Comparison of ENCODE assay signal across 11 cellular contexts in the genomic region with DNA sequence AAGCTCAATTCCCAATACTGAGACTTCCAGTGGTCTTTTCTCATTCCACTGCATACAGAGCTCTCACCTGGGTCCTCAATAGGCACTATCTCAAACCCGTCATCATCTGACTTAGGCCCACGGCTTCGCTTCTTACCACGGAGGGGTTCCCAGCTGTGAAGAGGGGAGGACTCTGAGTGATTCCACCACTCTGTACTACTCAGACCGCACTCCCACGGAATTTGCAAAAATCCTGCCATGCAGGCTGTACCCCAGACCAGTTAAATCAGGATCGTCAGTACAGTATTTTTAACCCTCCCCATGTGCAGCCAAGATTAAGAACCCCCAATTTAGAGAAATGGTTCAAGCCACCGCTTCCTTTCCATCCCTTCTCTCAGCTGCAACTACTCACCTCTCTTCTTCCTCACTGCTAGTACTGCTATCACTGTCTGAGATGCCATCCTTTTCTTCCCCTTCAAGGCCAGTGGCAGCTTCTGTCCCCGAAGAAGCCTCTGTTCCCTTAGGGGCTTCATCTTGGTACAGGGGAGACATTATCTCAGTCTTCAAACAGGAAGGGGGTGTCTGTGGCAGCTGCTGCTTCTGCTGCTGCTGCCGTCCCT. TPM values are rescaled to one million over a fixed set of nuclear protein-coding genes. Genes with fewer than 3 reads are reported as not detected.
DNase-seq lines count a peak whose midpoint lies in the region; ATAC-seq, FAIRE-seq and TF ChIP-seq lines count a peak whose summit lies in the region.
"Had no signal": no experiment of that assay in that cellular context is flagged by ENCODE, and none has a peak within 500 bp of the region (broad histone marks: within the 10 kb centered on the region; RNA-seq: fewer than 3 reads in every experiment).

No MANE protein-coding gene starts in this region.

- H3K4me3 ChIP-seq in spleen: no peak overlapping the region
- H3K4me3 ChIP-seq: GM23248, left lung had no signal

- DNase-seq in CD14-positive monocyte (ENCODE audit: low spot score) (peak; percentile 28), GM12891 (ENCODE audit: insufficient read length, low spot score) (no peak), natural killer cell (no peak), spleen (no peak), mesothelial cell of epicardium (ENCODE audit: low spot score in 2 of 2, unreplicated experiment in 2 of 2) (no peak), amniotic stem cell (lab: John Stamatoyannopoulos, UW) (no peak)
- DNase-seq: GM23248, left lung, NCI-H2081, NCI-H526 had no signal

- peaks cover 5 to 72% (median 28%) of the 10 kb centered on the region in 6 donors for H3K4me1 ChIP-seq in spleen

- H3K9me3 ChIP-seq in spleen: no peaks in the 10 kb centered on the region
- H3K9me3 ChIP-seq: left lung had no signal

- WGBS in spleen, 5 donors: 83 to 90% (median 85%) methylated on average over 10 of the region's 10 CpGs

- FAIRE-seq in GM12891 (lab: Jason Lieb, UNC): no peak

- H3K27ac ChIP-seq in spleen: peak overlapping the region in 3 of 8 donors; percentile 41 to 64 (median 42)
- H3K27ac ChIP-seq: GM23248 had no signal

- H3K27ac Mint-ChIP-seq in CD14-positive monocyte (peak overlapping the region in 1 of 7 donors; percentile 53), natural killer cell (peak overlapping the region; percentile 43 to 68), mesothelial cell of epicardium (no peak overlapping the region)
- peak overlapping the region; percentile 71 for H3K27ac Mint-ChIP-seq in activated T-helper 17 cell treated with anti-CD3 and anti-CD28 coated beads, Interleukin-2, amount 50 U/mL, for 72 hours

- intact Hi-C loops in CD14-positive monocyte (cut with micrococcal nuclease): loop anchor here in 1 of 2 donors (5.0 kb wide), 1 partner anchor 44 kb away; no protein-coding TSS in a partner anchor
- intact Hi-C loops in natural killer cell (cut with micrococcal nuclease): no loop called here
- intact Hi-C loops in spleen (cut with DNase I; ENCODE audit: low total_unique reads): loop anchor here (10.0 kb wide), 2 partner anchors 46 to 126 kb away; a partner anchor contains a TSS

- H3K9me3 Mint-ChIP-seq in CD14-positive monocyte: peaks cover 0 to 1% (median 0%) of the 10 kb centered on the region in 7 donors
- H3K9me3 Mint-ChIP-seq in activated T-helper 17 cell treated with anti-CD3 and anti-CD28 coated beads, Interleukin-2, amount 50 U/mL, for 72 hours: no peaks in the 10 kb centered on the region
- no peaks in the 10 kb centered on the region for H3K9me3 Mint-ChIP-seq in natural killer cell
- H3K9me3 Mint-ChIP-seq in mesothelial cell of epicardium: no peaks in the 10 kb centered on the region

- no peak for ATAC-seq in activated T-helper 17 cell treated with anti-CD3 and anti-CD28 coated beads, Interleukin-2, amount 50 U/mL, for 72 hours (replicated peaks)
- no peak for ATAC-seq in natural killer cell
- ATAC-seq: left lung had no signal

- H3K27me3 Mint-ChIP-seq in CD14-positive monocyte (ENCODE audit: low read depth in 3 of 3) (no peaks in the 10 kb centered on the region), natural killer cell (ENCODE audit: low read depth in 2 of 2) (no peaks in the 10 kb centered on the region), mesothelial cell of epicardium (ENCODE audit: low read depth) (no peaks in the 10 kb centered on the region)
- H3K27me3 Mint-ChIP-seq in activated T-helper 17 cell treated with anti-CD3 and anti-CD28 coated beads, Interleukin-2, amount 50 U/mL, for 72 hours: no peaks in the 10 kb centered on the region

- H3K4me3 Mint-ChIP-seq in CD14-positive monocyte (peak overlapping the region in 1 of 2 donors; percentile 2), natural killer cell (no peak overlapping the region), mesothelial cell of epicardium (no peak overlapping the region)
- H3K4me3 Mint-ChIP-seq in activated T-helper 17 cell treated with anti-CD3 and anti-CD28 coated beads, Interleukin-2, amount 50 U/mL, for 72 hours: peak overlapping the region; percentile 38

- peaks cover 13% of the 10 kb centered on the region for H3K4me1 Mint-ChIP-seq in CD14-positive monocyte
- H3K4me1 Mint-ChIP-seq in activated T-helper 17 cell treated with anti-CD3 and anti-CD28 coated beads, Interleukin-2, amount 50 U/mL, for 72 hours: peaks cover 28% of the 10 kb centered on the region
- H3K4me1 Mint-ChIP-seq in natural killer cell: peaks cover 14 to 29% of the 10 kb centered on the region in 2 donors
- peaks cover 8% of the 10 kb centered on the region for H3K4me1 Mint-ChIP-seq in mesothelial cell of epicardium

- TF ChIP-seq POLR2A in GM12891 (IDR thresholded peaks at IDR 0.05; ENCODE audit: low read depth, low read length) (0 out of 2 replicates have a peak, but pooled peaks have one; percentile 23), spleen (IDR thresholded peaks at IDR 0.05) (no peak)

- H3K36me3 Mint-ChIP-seq in CD14-positive monocyte (peaks cover 93 to 96% of the 10 kb centered on the region in 2 donors), natural killer cell (peaks cover 31% of the 10 kb centered on the region), mesothelial cell of epicardium (peaks cover 44% of the 10 kb centered on the region)
- peaks cover 100% of the 10 kb centered on the region for H3K36me3 Mint-ChIP-seq in activated T-helper 17 cell treated with anti-CD3 and anti-CD28 coated beads, Interleukin-2, amount 50 U/mL, for 72 hours (ENCODE audit: low read depth)

- no peak for TF ChIP-seq CTCF in CD14-positive monocyte (IDR thresholded peaks at IDR 0.05)
- no peak for TF ChIP-seq CTCF in natural killer cell (IDR thresholded peaks at IDR 0.05)
- no peak for TF ChIP-seq CTCF in spleen (IDR thresholded peaks at IDR 0.05 in 8 of 11, conservative IDR thresholded peaks at IDR 0.05 in 3 of 11)
- TF ChIP-seq CTCF in mesothelial cell of epicardium (IDR thresholded peaks at IDR 0.05; ENCODE audit: unreplicated experiment): no peak

- no peaks in the 10 kb centered on the region for H3K27me3 ChIP-seq in spleen (replicated peaks in 1 of 7)
- H3K27me3 ChIP-seq: left lung had no signal

- peaks cover 3 to 99% (median 94%) of the 10 kb centered on the region in 6 donors for H3K36me3 ChIP-seq in spleen

TF ChIP-seq in GM12891, 5 proteins besides CTCF, POLR2A, EP300 and RAD21:
- TF ChIP-seq PAX5 (IDR thresholded peaks at IDR 0.05; ENCODE audit: insufficient read depth, low read length, severe bottlenecking) (no peak), TAF1 (IDR thresholded peaks at IDR 0.05; ENCODE audit: low read depth, low read length) (no peak), POLR2AphosphoS5 (IDR thresholded peaks at IDR 0.05; ENCODE audit: low read depth, low read length) (no peak), SPI1 (IDR thresholded peaks at IDR 0.05; ENCODE audit: low read depth, low read length) (no peak), POU2F2 (IDR thresholded peaks at IDR 0.05; ENCODE audit: low read depth, low read length) (no peak)

RNA-seq across cellular contexts. Expression of a gene that starts 6.2 kb away (rescaled TPM):
- polyA plus RNA-seq in CD14-positive monocyte (10 to 100 TPM; 82.8 to 88.3 TPM), spleen (100 to 1,000 TPM; 135 to 175 (median 147) TPM)
- polyA plus RNA-seq in GM12891 (2012; ENCODE audit: low read depth, missing spikeins): 125 TPM
- 100 to 1,000 TPM; 102 to 172 TPM for total RNA-seq in activated T-helper 17 cell treated with anti-CD3 and anti-CD28 coated beads, Interleukin-2, amount 50 U/mL, for 72 hours
- total RNA-seq in natural killer cell (100 to 1,000 TPM in 2 of 3 donors, 10 to 100 TPM in 1; 91.3 to 114 (median 100) TPM), spleen (100 to 1,000 TPM in 2 of 7 donors, 10 to 100 TPM in 5; 74.5 to 102 (median 97.2) TPM), mesothelial cell of epicardium (76.5 to 82.4 TPM (median 82.0 TPM) in 3 replicates)

RNA-seq across cellular contexts. Expression of a gene that starts 6.4 kb away (rescaled TPM):
- polyA plus RNA-seq in CD14-positive monocyte: 10 to 100 TPM in 1 of 2 donors, 1 to 10 TPM in 1; 9.2 to 15.0 TPM
- 27.1 TPM for polyA plus RNA-seq in GM12891 (2012; ENCODE audit: low read depth, missing spikeins)
- 10 to 100 TPM; 36.3 to 74.1 TPM for total RNA-seq in activated T-helper 17 cell treated with anti-CD3 and anti-CD28 coated beads, Interleukin-2, amount 50 U/mL, for 72 hours
- total RNA-seq in natural killer cell: 10 to 100 TPM; 35.2 to 53.5 (median 51.6) TPM
- total RNA-seq in spleen: 10 to 100 TPM; 26.1 to 45.7 (median 37.7) TPM
- 10 to 100 TPM; 13.5 to 22.9 (median 16.3) TPM for polyA plus RNA-seq in spleen
- total RNA-seq in mesothelial cell of epicardium: 44.0 to 48.6 TPM (median 48.1 TPM) in 3 replicates

RNA-seq across cellular contexts. Expression of a gene that starts 21.4 kb away (rescaled TPM):
- polyA plus RNA-seq in CD14-positive monocyte (10 to 100 TPM; 60.2 to 77.9 TPM), spleen (10 to 100 TPM; 47.3 to 84.8 (median 57.9) TPM)
- 56.0 TPM for polyA plus RNA-seq in GM12891 (2012; ENCODE audit: low read depth, missing spikeins)
- 100 to 1,000 TPM in 1 of 2 donors, 10 to 100 TPM in 1; 82.7 to 112 TPM for total RNA-seq in activated T-helper 17 cell treated with anti-CD3 and anti-CD28 coated beads, Interleukin-2, amount 50 U/mL, for 72 hours
- total RNA-seq in natural killer cell (100 to 1,000 TPM; 131 to 162 (median 139) TPM), spleen (100 to 1,000 TPM in 3 of 7 donors, 10 to 100 TPM in 4; 76.5 to 154 (median 95.7) TPM), mesothelial cell of epicardium (70.1 to 72.3 TPM (median 72.2 TPM) in 3 replicates)

RNA-seq across cellular contexts. Expression of a gene that starts 47.1 kb away (rescaled TPM):
- 1 to 10 TPM; 3.1 to 5.3 TPM for polyA plus RNA-seq in CD14-positive monocyte
- polyA plus RNA-seq in GM12891 (2012; ENCODE audit: low read depth, missing spikeins): 60.3 TPM
- total RNA-seq in activated T-helper 17 cell treated with anti-CD3 and anti-CD28 coated beads, Interleukin-2, amount 50 U/mL, for 72 hours: 100 to 1,000 TPM; 119 to 121 TPM
- total RNA-seq in natural killer cell: 100 to 1,000 TPM in 2 of 3 donors, 10 to 100 TPM in 1; 80.1 to 127 (median 110) TPM
- total RNA-seq in spleen: 100 to 1,000 TPM; 107 to 136 (median 126) TPM
- polyA plus RNA-seq in spleen: 10 to 100 TPM; 45.0 to 70.5 (median 61.8) TPM
- total RNA-seq in mesothelial cell of epicardium: 183 to 197 TPM (median 186 TPM) in 3 replicates

RNA-seq across cellular contexts. Expression of a gene that starts 47.7 kb away (rescaled TPM):
- polyA plus RNA-seq in CD14-positive monocyte (10 to 100 TPM; 43.0 to 56.4 TPM), spleen (10 to 100 TPM in 2 of 3 donors, 1 to 10 TPM in 1; 8.9 to 15.7 (median 13.1) TPM)
- 48.3 TPM for polyA plus RNA-seq in GM12891 (2012; ENCODE audit: low read depth, missing spikeins)
- 10 to 100 TPM; 75.5 to 99.9 TPM for total RNA-seq in activated T-helper 17 cell treated with anti-CD3 and anti-CD28 coated beads, Interleukin-2, amount 50 U/mL, for 72 hours
- total RNA-seq in natural killer cell (10 to 100 TPM; 37.9 to 45.2 (median 41.7) TPM), spleen (10 to 100 TPM; 50.7 to 74.0 (median 63.6) TPM), mesothelial cell of epicardium (55.9 to 58.2 TPM (median 56.3 TPM) in 3 replicates)
